Comparison of ENCODE assay signal across 10 cellular contexts in genomic region chr2:109611467-109612095, GRCh38. TPM values are rescaled to one million over a fixed set of nuclear protein-coding genes. Genes with fewer than 3 reads are reported as not detected.
DNase-seq lines count a peak whose midpoint lies in the region; ATAC-seq, FAIRE-seq and TF ChIP-seq lines count a peak whose summit lies in the region.
"Had no signal": no experiment of that assay in that cellular context is flagged by ENCODE, and none has a peak within 500 bp of the region (broad histone marks: within the 10 kb centered on the region; RNA-seq: fewer than 3 reads in every experiment).

No MANE protein-coding gene starts in this region.

- no peaks in the 10 kb centered on the region for H3K27me3 Mint-ChIP-seq in osteocyte (ENCODE audit: unreplicated experiment)

- FAIRE-seq in urothelium cell line (lab: Jason Lieb, UNC): no peak

- H3K27ac ChIP-seq in esophagus (ENCODE audit: low read depth in 2 of 2, low read length in 1 of 2): peak overlapping the region; percentile 6 to 41

- peaks cover 0 to 6% of the 10 kb centered on the region in 2 donors for H3K36me3 ChIP-seq in esophagus (ENCODE audit: control insufficient read depth in 2 of 2, insufficient read depth in 2 of 2, low read length in 1 of 2)

- no peak for ATAC-seq in GM18870 (IDR thresholded peaks at IDR 0.05; ENCODE audit: unreplicated experiment)
- ATAC-seq in HG03175 (IDR thresholded peaks at IDR 0.05; ENCODE audit: unreplicated experiment): no peak
- ATAC-seq: sciatic nerve had no signal

- peaks cover 0 to 6% of the 10 kb centered on the region in 2 donors for H3K4me1 ChIP-seq in esophagus (ENCODE audit: control insufficient read depth in 2 of 2, insufficient read depth in 2 of 2, low read length in 1 of 2)

- H3K4me3 ChIP-seq in esophagus (ENCODE audit: low read depth in 1 of 2, low read length in 2 of 2): peak overlapping the region in 1 of 2 donors; percentile 81

- H3K9me3 Mint-ChIP-seq in osteocyte (ENCODE audit: unreplicated experiment): no peaks in the 10 kb centered on the region
- H3K9me3 Mint-ChIP-seq: dendritic cell treated with granulocyte-macrophage colony-stimulating factor and Interleukin-4, amounts not matched to agents 40 ng/mL and 50 ng/mL, for 4 days had no signal

- DNase-seq in GM10266 (ENCODE audit: extremely low spot score): no peak
- peak; percentile 39 for DNase-seq in NCI-H446 treated with DMSO at 0.1 percent for 48 hours (lab: John Stamatoyannopoulos, UW)
- no peak for DNase-seq in osteocyte (ENCODE audit: extremely low spot score, unreplicated experiment)
- no peak for DNase-seq in NK-92 (lab: John Stamatoyannopoulos, UW; ENCODE audit: unreplicated experiment)
- no peak for DNase-seq in urothelium cell line (ENCODE audit: low spot score)

- TF ChIP-seq CTCF in GM10266 (IDR thresholded peaks at IDR 0.05; ENCODE audit: control insufficient read depth, insufficient read depth, low read depth, missing control alignments) (peak; percentile 3), osteocyte (IDR thresholded peaks at IDR 0.05) (peak; percentile 26)

- peaks cover 71% of the 10 kb centered on the region for H3K4me1 Mint-ChIP-seq in osteocyte (ENCODE audit: unreplicated experiment)

- H3K36me3 Mint-ChIP-seq in osteocyte (ENCODE audit: unreplicated experiment): no peaks in the 10 kb centered on the region

- H3K4me3 Mint-ChIP-seq in osteocyte (ENCODE audit: unreplicated experiment): peak overlapping the region; percentile 94
- H3K4me3 Mint-ChIP-seq: dendritic cell treated with granulocyte-macrophage colony-stimulating factor and Interleukin-4, amounts not matched to agents 40 ng/mL and 50 ng/mL, for 4 days had no signal

- no peaks in the 10 kb centered on the region for H3K9me3 ChIP-seq in esophagus (ENCODE audit: control insufficient read depth in 2 of 2, insufficient read depth in 1 of 2, low read depth in 1 of 2, low read length in 1 of 2)

- 73 to 74% methylated on average over 5 of the region's 5 CpGs for WGBS in esophagus, 2 donors

- no peaks in the 10 kb centered on the region for H3K27me3 ChIP-seq in esophagus (ENCODE audit: control insufficient read depth in 1 of 2, insufficient read depth in 2 of 2, low read length in 2 of 2)

- H3K27ac Mint-ChIP-seq in osteocyte (ENCODE audit: unreplicated experiment): peak overlapping the region; percentile 98
- H3K27ac Mint-ChIP-seq: dendritic cell treated with granulocyte-macrophage colony-stimulating factor and Interleukin-4, amounts not matched to agents 40 ng/mL and 50 ng/mL, for 4 days had no signal

RNA-seq across cellular contexts. Expression of gene SEPTIN10, which starts 2.2 kb away (rescaled TPM):
- polyA plus RNA-seq in esophagus: 10 to 100 TPM; 44.8 to 45.9 TPM
- total RNA-seq in osteocyte: 109 and 113 TPM in 2 replicates

RNA-seq across cellular contexts. Expression of gene SOWAHC, which starts 2.6 kb away (rescaled TPM):
- polyA plus RNA-seq in esophagus: 10 to 100 TPM; 23.3 to 28.7 TPM
- 11.8 and 12.7 TPM in 2 replicates for total RNA-seq in osteocyte
